ENCODE assay signal across 21 cellular contexts in genomic region chr7:99403764-99404163, GRCh38. TPM values are rescaled to one million over a fixed set of nuclear protein-coding genes. Genes with fewer than 3 reads are reported as not detected.
DNase-seq lines count a peak whose midpoint lies in the region; ATAC-seq and TF ChIP-seq lines count a peak whose summit lies in the region.
"Had no signal": no experiment of that assay in that cellular context is flagged by ENCODE, and none has a peak within 500 bp of the region (broad histone marks: within the 10 kb centered on the region; RNA-seq: fewer than 3 reads in every experiment).

No MANE protein-coding gene starts in this region.

- H3K79me1 ChIP-seq in trophoblast cell (ENCODE audit: low read length), result peaks cover 9% of the 10 kb centered on the region

- no peaks in the 10 kb centered on the region for H3K9me3 ChIP-seq in HEK293 (ENCODE audit: control insufficient read depth, insufficient read depth, low read depth, low read length)
- H3K9me3 ChIP-seq in trophoblast cell (ENCODE audit: insufficient read depth, low read depth, low read length), result no peaks in the 10 kb centered on the region
- H3K9me3 ChIP-seq: A549 had no signal

- H2BK12ac ChIP-seq in trophoblast cell (ENCODE audit: low read length), result no peak overlapping the region

- no peak overlapping the region for H3K4me2 ChIP-seq in trophoblast cell (ENCODE audit: low read length)
- H3K4me2 ChIP-seq: A549 had no signal

- no peak overlapping the region for H2AK5ac ChIP-seq in trophoblast cell (ENCODE audit: low read length)

- H2AFZ ChIP-seq in trophoblast cell (ENCODE audit: insufficient read depth, low read length, poor library complexity), result no peak overlapping the region

- no peak for ATAC-seq in central memory CD8-positive, alpha-beta T cell (replicated peaks; ENCODE audit: extremely low read depth, poor library complexity, severe bottlenecking)
- ATAC-seq in HG03280 (IDR thresholded peaks at IDR 0.05; ENCODE audit: unreplicated experiment) (no peak), HG02970 (IDR thresholded peaks at IDR 0.05; ENCODE audit: low FRiP score, unreplicated experiment) (no peak)
- ATAC-seq: A549; activated T-cell treated with anti-CD3 and anti-CD28 coated beads, Interleukin-2, amount 50 U/mL, for 72 hours; left ventricle myocardium superior; PC-3 had no signal

- no peak overlapping the region for H3K18ac ChIP-seq in trophoblast cell (ENCODE audit: low read length)

- no peak overlapping the region for H4K91ac ChIP-seq in trophoblast cell (ENCODE audit: low read depth, low read length)

- POLR2A ChIA-PET in activated CD4-positive, alpha-beta memory T cell treated with anti-CD3 and anti-CD28 coated beads, Interleukin-2, amount 10 ng/mL, durations not matched to agents 7 days and 5 days (lab: Charles Lee), result interaction anchor here (1.3 to 12.4 kb wide), 2 partner anchors 14 to 28 kb away, joined by 3 to 160 read pairs; no protein-coding TSS in a partner anchor
- POLR2A ChIA-PET in activated CD4-positive, alpha-beta memory T cell treated with anti-CD3 and anti-CD28 coated beads for 36 hours (lab: Charles Lee), result interaction anchor here (2.3 kb wide), 1 partner anchor 10 kb away, joined by 7 read pairs; no protein-coding TSS in a partner anchor
- POLR2A ChIA-PET in HEK293 (lab: Yijun Ruan, JAX), result interaction anchor here (0.6 kb wide), 1 partner anchor 256 kb away, joined by 3 read pairs; no protein-coding TSS in a partner anchor

- peaks cover 56% of the 10 kb centered on the region for H3K36me3 Mint-ChIP-seq in activated CD4-positive, alpha-beta memory T cell treated with anti-CD3 and anti-CD28 coated beads, Interleukin-2, amount 10 ng/mL, durations not matched to agents 7 days and 5 days (ENCODE audit: low read depth)
- peaks cover 32% of the 10 kb centered on the region for H3K36me3 Mint-ChIP-seq in activated CD4-positive, alpha-beta memory T cell treated with anti-CD3 and anti-CD28 coated beads for 36 hours
- H3K36me3 Mint-ChIP-seq in central memory CD8-positive, alpha-beta T cell (ENCODE audit: insufficient read depth), result peaks cover 49% of the 10 kb centered on the region

- CTCF ChIA-PET in activated CD4-positive, alpha-beta memory T cell treated with anti-CD3 and anti-CD28 coated beads, Interleukin-2, amount 10 ng/mL, durations not matched to agents 7 days and 5 days (lab: Charles Lee), result no interaction called here
- CTCF ChIA-PET in activated CD4-positive, alpha-beta memory T cell treated with anti-CD3 and anti-CD28 coated beads for 36 hours (lab: Charles Lee), result no interaction called here
- CTCF ChIA-PET in HEK293 (lab: Yijun Ruan, JAX), result interaction anchor here (0.6 kb wide), 1 partner anchor 862 kb away, joined by 4 read pairs; no protein-coding TSS in a partner anchor

- intact Hi-C loops in activated CD4-positive, alpha-beta memory T cell treated with anti-CD3 and anti-CD28 coated beads for 36 hours (cut with micrococcal nuclease), result loop anchor here (10.0 kb wide), 1 partner anchor 151 kb away; the partner anchor contains the start of genes FAM200A and ZNF655

- H3K14ac ChIP-seq in trophoblast cell (ENCODE audit: low read length), result no peak overlapping the region

- peaks cover 10% of the 10 kb centered on the region for H3K79me2 ChIP-seq in trophoblast cell (ENCODE audit: control insufficient read depth, insufficient read depth, low read length, poor library complexity)

- WGBS in trophoblast cell (ENCODE audit: extremely low coverage, insufficient coverage, insufficient read length), result no CpG with 5 or more reads among the region's 5 CpGs

- peaks cover 2% of the 10 kb centered on the region; the same call in 1 of the 2 replicates for H3K4me1 ChIP-seq in HEK293 (ENCODE audit: control insufficient read depth, insufficient read depth, low read length)
- peaks cover 0 to 7% of the 10 kb centered on the region in 2 experiments for H3K4me1 ChIP-seq in trophoblast cell (ENCODE audit: control insufficient read depth in 1 of 2, insufficient read depth in 2 of 2, low read length in 2 of 2)

- no peak for DNase-seq in activated CD4-positive, alpha-beta memory T cell treated with anti-CD3 and anti-CD28 coated beads, Interleukin-2, amount 10 ng/mL, durations not matched to agents 7 days and 5 days
- DNase-seq in activated CD4-positive, alpha-beta memory T cell treated with anti-CD3 and anti-CD28 coated beads for 36 hours, result no peak
- no peak for DNase-seq in central memory CD8-positive, alpha-beta T cell (ENCODE audit: low spot score in 2 of 2)
- DNase-seq in trophoblast cell (no peak), NCI-H345 (lab: John Stamatoyannopoulos, UW) (no peak)
- DNase-seq: activated CD4-positive, alpha-beta T cell treated with anti-CD3 and anti-CD28 coated beads, Interleukin-2, amount 50 U/mL, for 1 hour; activated T-cell treated with anti-CD3 and anti-CD28 coated beads, Interleukin-2, amount 50 U/mL, for 72 hours; amniotic stem cell; DMS79 treated with DMSO at 0.1 percent for 48 hours; left ventricle myocardium superior; MM.1S; NCI-H1694; NCI-H82; PC-3; stimulated activated CD4-positive, alpha-beta T cell treated with anti-CD3 and anti-CD28 coated beads, Interleukin-4, amount 100 ng/mL, for 4 hours had no signal

- H3K23ac ChIP-seq in trophoblast cell (ENCODE audit: low read length), result no peak overlapping the region

- TF ChIP-seq CTCF in HEK293 (tag by site-specific recombination; IDR thresholded peaks at IDR 0.05), result no peak

- H3K9ac ChIP-seq in trophoblast cell (ENCODE audit: low read length), result peak overlapping the region; percentile 39

- H3K27ac ChIP-seq in HEK293 (ENCODE audit: extremely low read depth, low read depth, low read length) (no peak overlapping the region), trophoblast cell (ENCODE audit: low read depth, low read length) (no peak overlapping the region)
- H3K27ac ChIP-seq: A549, skin epidermis had no signal

- H3K4ac ChIP-seq in trophoblast cell (ENCODE audit: low read depth, low read length), result no peak overlapping the region

- no peaks in the 10 kb centered on the region for H3K27me3 Mint-ChIP-seq in activated CD4-positive, alpha-beta memory T cell treated with anti-CD3 and anti-CD28 coated beads, Interleukin-2, amount 10 ng/mL, durations not matched to agents 7 days and 5 days
- no peaks in the 10 kb centered on the region for H3K27me3 Mint-ChIP-seq in activated CD4-positive, alpha-beta memory T cell treated with anti-CD3 and anti-CD28 coated beads for 36 hours
- no peaks in the 10 kb centered on the region for H3K27me3 Mint-ChIP-seq in central memory CD8-positive, alpha-beta T cell

- no peak overlapping the region for H4K12ac ChIP-seq in trophoblast cell (ENCODE audit: low read depth, low read length)

- peaks cover 40% of the 10 kb centered on the region for H3K4me1 Mint-ChIP-seq in activated CD4-positive, alpha-beta memory T cell treated with anti-CD3 and anti-CD28 coated beads, Interleukin-2, amount 10 ng/mL, durations not matched to agents 7 days and 5 days
- H3K4me1 Mint-ChIP-seq in activated CD4-positive, alpha-beta memory T cell treated with anti-CD3 and anti-CD28 coated beads for 36 hours (ENCODE audit: low read depth), result peaks cover 24% of the 10 kb centered on the region
- H3K4me1 Mint-ChIP-seq in central memory CD8-positive, alpha-beta T cell, result peaks cover 48% of the 10 kb centered on the region

- peak overlapping the region; percentile 45 for H3K27ac Mint-ChIP-seq in activated CD4-positive, alpha-beta memory T cell treated with anti-CD3 and anti-CD28 coated beads, Interleukin-2, amount 10 ng/mL, durations not matched to agents 7 days and 5 days
- no peak overlapping the region for H3K27ac Mint-ChIP-seq in activated CD4-positive, alpha-beta memory T cell treated with anti-CD3 and anti-CD28 coated beads for 36 hours
- peak overlapping the region; percentile 38 for H3K27ac Mint-ChIP-seq in central memory CD8-positive, alpha-beta T cell (ENCODE audit: low read depth)

- H3K4me3 ChIP-seq in HEK293 (ENCODE audit: low read depth, low read length) (no peak overlapping the region), trophoblast cell (ENCODE audit: low read depth, low read length) (no peak overlapping the region)
- H3K4me3 ChIP-seq: A549, skin epidermis had no signal

- H2BK120ac ChIP-seq in trophoblast cell (ENCODE audit: insufficient read depth, low read length, poor library complexity), result no peak overlapping the region

- H4K8ac ChIP-seq in trophoblast cell (ENCODE audit: low read depth, low read length), result no peak overlapping the region

- H2BK5ac ChIP-seq in trophoblast cell (ENCODE audit: low read depth, low read length, poor library complexity), result no peak overlapping the region

- no peaks in the 10 kb centered on the region for H3K9me3 Mint-ChIP-seq in activated CD4-positive, alpha-beta memory T cell treated with anti-CD3 and anti-CD28 coated beads, Interleukin-2, amount 10 ng/mL, durations not matched to agents 7 days and 5 days
- no peaks in the 10 kb centered on the region for H3K9me3 Mint-ChIP-seq in activated CD4-positive, alpha-beta memory T cell treated with anti-CD3 and anti-CD28 coated beads for 36 hours
- H3K9me3 Mint-ChIP-seq in central memory CD8-positive, alpha-beta T cell, result no peaks in the 10 kb centered on the region
- H3K9me3 Mint-ChIP-seq: activated T-cell treated with anti-CD3 and anti-CD28 coated beads, Interleukin-2, amount 50 U/mL, for 72 hours had no signal

- peaks cover 2% of the 10 kb centered on the region for H3K27me3 ChIP-seq in trophoblast cell (ENCODE audit: insufficient read depth, low read length)

- peaks cover 20 to 62% of the 10 kb centered on the region in 2 experiments; a peak in 2 of 3 replicates for H3K36me3 ChIP-seq in HEK293 (ENCODE audit: control insufficient read depth in 2 of 2, insufficient read depth in 1 of 2, low read length in 2 of 2)
- peaks cover 53 to 57% of the 10 kb centered on the region in 2 experiments for H3K36me3 ChIP-seq in trophoblast cell (ENCODE audit: control insufficient read depth in 1 of 2, insufficient read depth in 2 of 2, low read length in 2 of 2)

- H3K4me3 Mint-ChIP-seq in activated CD4-positive, alpha-beta memory T cell treated with anti-CD3 and anti-CD28 coated beads, Interleukin-2, amount 10 ng/mL, durations not matched to agents 7 days and 5 days, result no peak overlapping the region
- H3K4me3 Mint-ChIP-seq in activated CD4-positive, alpha-beta memory T cell treated with anti-CD3 and anti-CD28 coated beads for 36 hours, result no peak overlapping the region
- no peak overlapping the region for H3K4me3 Mint-ChIP-seq in central memory CD8-positive, alpha-beta T cell
- H3K4me3 Mint-ChIP-seq: activated T-cell treated with anti-CD3 and anti-CD28 coated beads, Interleukin-2, amount 50 U/mL, for 72 hours; CD14-positive monocyte had no signal

RNA-seq across cellular contexts. Expression of gene PDAP1, which starts 4.6 kb away (rescaled TPM):
- total RNA-seq in activated CD4-positive, alpha-beta memory T cell treated with anti-CD3 and anti-CD28 coated beads, Interleukin-2, amount 10 ng/mL, durations not matched to agents 7 days and 5 days, result 100 to 1,000 TPM in 1 of 2 experiments, 10 to 100 TPM in 1; 93.8 to 103 TPM
- 100 to 1,000 TPM; 149 to 162 TPM for total RNA-seq in activated CD4-positive, alpha-beta memory T cell treated with anti-CD3 and anti-CD28 coated beads for 36 hours
- polyA plus RNA-seq in trophoblast cell (2013), result 102 and 109 TPM in 2 replicates

RNA-seq across cellular contexts. Expression of gene BUD31, which starts 5.0 kb away (rescaled TPM):
- total RNA-seq in activated CD4-positive, alpha-beta memory T cell treated with anti-CD3 and anti-CD28 coated beads, Interleukin-2, amount 10 ng/mL, durations not matched to agents 7 days and 5 days, result 100 to 1,000 TPM; 104 to 106 TPM
- 100 to 1,000 TPM; 143 to 149 TPM for total RNA-seq in activated CD4-positive, alpha-beta memory T cell treated with anti-CD3 and anti-CD28 coated beads for 36 hours
- polyA plus RNA-seq in trophoblast cell (2013), result 126 and 130 TPM in 2 replicates

RNA-seq across cellular contexts. Expression of gene ARPC1B, which starts 29.2 kb away (rescaled TPM):
- total RNA-seq in activated CD4-positive, alpha-beta memory T cell treated with anti-CD3 and anti-CD28 coated beads, Interleukin-2, amount 10 ng/mL, durations not matched to agents 7 days and 5 days, result 100 to 1,000 TPM; 396 to 397 TPM
- 100 to 1,000 TPM; 432 to 435 TPM for total RNA-seq in activated CD4-positive, alpha-beta memory T cell treated with anti-CD3 and anti-CD28 coated beads for 36 hours
- polyA plus RNA-seq in trophoblast cell (2013), result 131 TPM in 2 replicates

RNA-seq across cellular contexts. Expression of gene PTCD1, which starts 34.8 kb away (rescaled TPM):
- 1 to 10 TPM; 6.6 to 7.5 TPM for total RNA-seq in activated CD4-positive, alpha-beta memory T cell treated with anti-CD3 and anti-CD28 coated beads, Interleukin-2, amount 10 ng/mL, durations not matched to agents 7 days and 5 days
- total RNA-seq in activated CD4-positive, alpha-beta memory T cell treated with anti-CD3 and anti-CD28 coated beads for 36 hours, result 1 to 10 TPM; 7.4 TPM
- 3.7 and 4.0 TPM in 2 replicates for polyA plus RNA-seq in trophoblast cell (2013)

RNA-seq across cellular contexts. Expression of gene CPSF4, which starts 35.0 kb away (rescaled TPM):
- total RNA-seq in activated CD4-positive, alpha-beta memory T cell treated with anti-CD3 and anti-CD28 coated beads, Interleukin-2, amount 10 ng/mL, durations not matched to agents 7 days and 5 days, result 10 to 100 TPM; 64.1 to 66.2 TPM
- 10 to 100 TPM; 57.7 to 60.3 TPM for total RNA-seq in activated CD4-positive, alpha-beta memory T cell treated with anti-CD3 and anti-CD28 coated beads for 36 hours
- polyA plus RNA-seq in trophoblast cell (2013), result 61.2 and 66.0 TPM in 2 replicates
